30 cellular contexts compared by ENCODE assay signal in the genomic region with DNA sequence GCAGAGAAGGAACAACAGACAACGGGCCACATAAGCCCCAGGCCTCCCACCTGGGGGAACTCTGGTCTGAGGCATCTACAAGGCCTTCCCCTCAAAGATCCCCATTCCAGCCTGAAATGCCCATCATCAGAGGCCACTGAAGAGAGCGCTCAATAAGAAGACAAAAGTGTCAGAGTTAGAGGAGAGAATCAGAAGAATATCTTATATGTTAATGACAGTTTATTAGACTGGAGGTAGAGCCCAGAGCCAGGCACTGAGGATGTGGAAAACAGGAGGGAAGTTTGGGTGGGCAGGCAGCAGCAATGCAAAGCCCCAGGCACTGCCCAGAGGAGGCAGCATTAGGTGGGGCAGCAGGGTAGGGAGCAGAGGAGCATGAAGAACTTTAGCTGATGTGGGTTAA.
"Had no signal": no experiment of that assay in that cellular context is flagged by ENCODE, and none has a peak within 500 bp of the region (broad histone marks: within the 10 kb centered on the region; RNA-seq: fewer than 3 reads in every experiment).

No MANE protein-coding gene starts in this region.

- H3K36me3 Mint-ChIP-seq: immature natural killer cell; naive thymus-derived CD8-positive, alpha-beta T cell had no signal

- DNase-seq: cerebellar nuclear complex; effector CD8-positive, alpha-beta T cell; esophagus squamous epithelium; foreskin melanocyte; glutamatergic neuron; heart right ventricle; hippocampal formation; immature natural killer cell; left lung; midbrain; naive thymus-derived CD8-positive, alpha-beta T cell; nucleus accumbens; stimulated activated CD4-positive, alpha-beta T cell treated with anti-CD3 and anti-CD28 coated beads, Interleukin-12 subunit alpha, Interleukin-12 subunit beta, amount 100 ng/mL, for 4 hours; stimulated activated CD4-positive, alpha-beta T cell treated with anti-CD3 and anti-CD28 coated beads, Interleukin-1b, Interleukin-23, amount 100 ng/mL, for 48 hours; stimulated activated CD4-positive, alpha-beta T cell treated with anti-CD3 and anti-CD28 coated beads, Interleukin-4, amount 100 ng/mL, for 1 hour; stimulated activated CD8-positive, alpha-beta memory T cell treated with anti-CD3 and anti-CD28 coated beads, Interleukin-4, amount 100 ng/mL, for 48 hours; stimulated activated naive CD4-positive, alpha-beta T cell; stimulated activated naive CD8-positive, alpha-beta T cell treated with anti-CD3 and anti-CD28 coated beads, Interleukin-15, amount 100 ng/mL, for 72 hours; transverse colon; upper lobe of right lung; uterus had no signal

- ATAC-seq: heart right ventricle; left lung; naive thymus-derived CD8-positive, alpha-beta T cell; sciatic nerve; stimulated activated naive CD8-positive, alpha-beta T cell treated with anti-CD3 and anti-CD28 coated beads, Interleukin-15, amount 100 ng/mL, for 72 hours; upper lobe of right lung had no signal

- H3K9me3 ChIP-seq: esophagus squamous epithelium, heart right ventricle, left lung, prostate gland, right atrium auricular region, suprapubic skin, transverse colon, upper lobe of right lung, uterus had no signal

- H3K9me3 Mint-ChIP-seq: dendritic cell treated with granulocyte-macrophage colony-stimulating factor and Interleukin-4, amounts not matched to agents 40 ng/mL and 50 ng/mL, for 4 days; immature natural killer cell; naive thymus-derived CD8-positive, alpha-beta T cell; stimulated activated naive CD8-positive, alpha-beta T cell treated with anti-CD3 and anti-CD28 coated beads, Interleukin-15, amount 100 ng/mL, for 72 hours had no signal

- H3K4me3 Mint-ChIP-seq: dendritic cell treated with granulocyte-macrophage colony-stimulating factor and Interleukin-4, amounts not matched to agents 40 ng/mL and 50 ng/mL, for 4 days; immature natural killer cell; stimulated activated naive CD8-positive, alpha-beta T cell treated with anti-CD3 and anti-CD28 coated beads, Interleukin-15, amount 100 ng/mL, for 72 hours had no signal

- H3K27me3 ChIP-seq: esophagus squamous epithelium, heart right ventricle, right atrium auricular region, suprapubic skin, transverse colon, upper lobe of right lung, uterus had no signal

- H3K4me1 ChIP-seq: prostate gland, upper lobe of right lung, uterus had no signal

- H3K4me2 ChIP-seq: smooth muscle cell had no signal

- H3K27ac Mint-ChIP-seq: dendritic cell treated with granulocyte-macrophage colony-stimulating factor and Interleukin-4, amounts not matched to agents 40 ng/mL and 50 ng/mL, for 4 days; immature natural killer cell; naive thymus-derived CD8-positive, alpha-beta T cell; stimulated activated naive CD8-positive, alpha-beta T cell treated with anti-CD3 and anti-CD28 coated beads, Interleukin-15, amount 100 ng/mL, for 72 hours had no signal

- H3K36me3 ChIP-seq: esophagus squamous epithelium, heart right ventricle, left lung, prostate gland, right atrium auricular region, suprapubic skin, transverse colon, upper lobe of right lung, uterus had no signal

- H3K4me3 ChIP-seq: esophagus squamous epithelium, heart right ventricle, left lung, prostate gland, right atrium auricular region, smooth muscle cell, suprapubic skin, transverse colon, upper lobe of right lung, uterus had no signal

- FAIRE-seq: colon, endothelial cell of umbilical vein, keratinocyte had no signal

- H3K27ac ChIP-seq: esophagus squamous epithelium, heart right ventricle, left lung, prostate gland, right atrium auricular region, suprapubic skin, transverse colon, upper lobe of right lung, uterus had no signal
